In genomic region chr17:69410671-69411070, GRCh38 we compare ENCODE assay signal across 23 cellular contexts.
"Had no signal": no experiment of that assay in that cellular context is flagged by ENCODE, and none has a peak within 500 bp of the region (broad histone marks: within the 10 kb centered on the region; RNA-seq: fewer than 3 reads in every experiment).

No MANE protein-coding gene starts in this region.

- H3K4me3 ChIP-seq: coronary artery, dorsolateral prefrontal cortex, esophagus muscularis mucosa, esophagus squamous epithelium, gastrocnemius medialis, gastroesophageal sphincter, heart left ventricle, heart right ventricle, hepatocyte had no signal

- H3K4me1 ChIP-seq: foreskin keratinocyte had no signal

- H3K9me3 ChIP-seq: esophagus muscularis mucosa, esophagus squamous epithelium, gastrocnemius medialis, gastroesophageal sphincter, heart left ventricle, heart right ventricle had no signal

- H3K27me3 ChIP-seq: esophagus muscularis mucosa, esophagus squamous epithelium, foreskin keratinocyte, gastrocnemius medialis, gastroesophageal sphincter, heart left ventricle, heart right ventricle, hepatocyte had no signal

- H3K27ac ChIP-seq: coronary artery, dorsolateral prefrontal cortex, epithelial cell of prostate, esophagus muscularis mucosa, esophagus squamous epithelium, foreskin keratinocyte, gastrocnemius medialis, gastroesophageal sphincter, heart left ventricle, heart right ventricle, hepatocyte had no signal

- DNase-seq: cortex of kidney; dermis blood vessel endothelial cell; dorsolateral prefrontal cortex; effector CD4-positive, alpha-beta T cell; effector CD8-positive, alpha-beta T cell; effector memory CD4-positive, alpha-beta T cell; effector memory CD8-positive, alpha-beta T cell; endodermal cell; erythroblast; esophagus squamous epithelium; foreskin fibroblast; foreskin keratinocyte; foreskin melanocyte; gastrocnemius medialis; glutamatergic neuron; head of caudate nucleus; heart left ventricle; heart right ventricle had no signal

- H3K36me3 ChIP-seq: esophagus muscularis mucosa, esophagus squamous epithelium, gastrocnemius medialis, gastroesophageal sphincter, heart left ventricle, heart right ventricle had no signal
